ENCODE assay signal across 27 cellular contexts in genomic region chr5:149319174-149319573, GRCh38. TPM values are rescaled to one million over a fixed set of nuclear protein-coding genes. Genes with fewer than 3 reads are reported as not detected.
"Had no signal": no experiment of that assay in that cellular context is flagged by ENCODE, and none has a peak within 500 bp of the region (broad histone marks: within the 10 kb centered on the region; RNA-seq: fewer than 3 reads in every experiment).

No MANE protein-coding gene starts in this region.

- H3K4me3 Mint-ChIP-seq: endodermal cell; naive thymus-derived CD8-positive, alpha-beta T cell; neural crest cell had no signal

- H3K4me1 Mint-ChIP-seq: neural crest cell had no signal

- H3K9me3 ChIP-seq: mucosa of descending colon, pancreas, suprapubic skin, thyroid gland, upper lobe of left lung, uterus had no signal

- H2AFZ ChIP-seq: hepatocyte had no signal

- H3K4me1 ChIP-seq: uterus had no signal

- DNase-seq: central memory CD4-positive, alpha-beta T cell; effector CD4-positive, alpha-beta T cell; endodermal cell; kidney; left colon; mucosa of descending colon; naive thymus-derived CD8-positive, alpha-beta T cell; nucleus accumbens; pancreas; right cardiac atrium; small intestine; stimulated activated CD4-positive, alpha-beta T cell treated with anti-CD3 and anti-CD28 coated beads, Interleukin-2, amount 100 ng/mL, for 48 hours; stimulated activated naive CD4-positive, alpha-beta T cell treated with Interleukin-2 at 50 U/mL for 16 hours; thyroid gland; upper lobe of left lung; uterus had no signal

- H3K27ac Mint-ChIP-seq: endodermal cell had no signal

- ATAC-seq: left colon; mucosa of descending colon; naive thymus-derived CD8-positive, alpha-beta T cell; pancreas had no signal

- H3K27ac ChIP-seq: coronary artery, pancreas, suprapubic skin, thyroid gland had no signal

- H3K4me3 ChIP-seq: coronary artery, hepatocyte, mucosa of descending colon, pancreas, suprapubic skin, thyroid gland, upper lobe of left lung, uterus had no signal

- H3K27me3 Mint-ChIP-seq: naive thymus-derived CD8-positive, alpha-beta T cell had no signal

- H3K4me2 ChIP-seq: hepatocyte had no signal

- H3K9me3 Mint-ChIP-seq: endodermal cell; naive thymus-derived CD8-positive, alpha-beta T cell; neural crest cell had no signal

- H3K27me3 ChIP-seq: hepatocyte, pancreas, suprapubic skin, thyroid gland, upper lobe of left lung, uterus had no signal

- H3K36me3 ChIP-seq: pancreas, thyroid gland, uterus had no signal

RNA-seq across cellular contexts. Expression of gene IL17B, which starts 59.9 kb away (rescaled TPM):
- total RNA-seq: dermis microvascular lymphatic vessel endothelial cell; endodermal cell; fibroblast of lung; frontal cortex; hepatocyte; liver; lung microvascular endothelial cell; mesenteric fat pad; naive thymus-derived CD8-positive, alpha-beta T cell; neural crest cell; pancreas; pulmonary artery endothelial cell; suprapubic skin had no signal
- polyA plus RNA-seq: hepatocyte; liver; naive thymus-derived CD8-positive, alpha-beta T cell; pancreas had no signal
